16 cellular contexts compared by ENCODE assay signal in the genomic region with DNA sequence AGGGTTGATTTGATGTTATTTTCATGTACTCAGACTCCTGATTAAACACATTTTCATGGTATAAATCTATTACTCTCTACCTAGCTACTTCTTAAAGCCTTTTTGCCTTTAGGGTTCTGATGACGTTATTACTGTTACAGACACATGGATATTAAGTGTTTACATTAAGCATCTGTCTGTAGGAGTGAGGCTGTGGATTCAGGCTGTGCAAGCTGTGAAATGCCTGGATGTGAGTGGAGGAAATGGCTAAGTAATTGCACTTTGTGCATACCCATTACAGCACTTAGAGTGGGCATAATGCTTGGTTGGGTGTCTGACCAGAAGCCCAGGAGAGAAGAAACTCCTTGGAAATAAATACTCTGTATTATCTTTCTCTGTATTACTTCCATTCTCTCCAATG.
"Had no signal": no experiment of that assay in that cellular context is flagged by ENCODE, and none has a peak within 500 bp of the region (broad histone marks: within the 10 kb centered on the region; RNA-seq: fewer than 3 reads in every experiment).

No MANE protein-coding gene starts in this region.

- H3K27ac Mint-ChIP-seq: activated B cell treated with CpG ODN at 0.5 μM for 24 hours; activated CD4-positive, alpha-beta T cell treated with anti-CD3 and anti-CD28 coated beads, Interleukin-2, amount 10 ng/mL, durations not matched to agents 24 days and 14 days; activated naive CD4-positive, alpha-beta T cell treated with anti-CD3 and anti-CD28 coated beads for 36 hours; activated T-helper 17 cell treated with anti-CD3 and anti-CD28 coated beads, Interleukin-2, amount 50 U/mL, for 72 hours had no signal

- H3K4me3 Mint-ChIP-seq: activated B cell treated with CpG ODN at 0.5 μM for 24 hours; activated CD4-positive, alpha-beta T cell treated with anti-CD3 and anti-CD28 coated beads, Interleukin-2, amount 10 ng/mL, durations not matched to agents 24 days and 14 days; activated naive CD4-positive, alpha-beta T cell treated with anti-CD3 and anti-CD28 coated beads for 36 hours; activated T-helper 17 cell treated with anti-CD3 and anti-CD28 coated beads, Interleukin-2, amount 50 U/mL, for 72 hours; naive B cell had no signal

- H3K27ac ChIP-seq: lower lobe of right lung, thyroid gland, vagina had no signal

- ATAC-seq: activated T-helper 17 cell treated with anti-CD3 and anti-CD28 coated beads, Interleukin-2, amount 50 U/mL, for 72 hours; lower lobe of right lung had no signal

- H3K27me3 ChIP-seq: right atrium auricular region, stomach, thyroid gland, vagina had no signal

- H3K9me3 ChIP-seq: lower lobe of right lung, right atrium auricular region, stomach, thyroid gland, vagina had no signal

- H3K27me3 Mint-ChIP-seq: naive B cell had no signal

- H3K4me3 ChIP-seq: lower lobe of right lung, right atrium auricular region, skin epidermis, stomach, thyroid gland, vagina had no signal

- H3K4me1 ChIP-seq: thyroid gland had no signal

- DNase-seq: activated B cell treated with CpG ODN at 0.5 μM for 24 hours; activated CD4-positive, alpha-beta T cell treated with anti-CD3 and anti-CD28 coated beads, Interleukin-2, amount 10 ng/mL, durations not matched to agents 24 days and 14 days; activated CD8-positive, alpha-beta memory T cell treated with anti-CD3 and anti-CD28 coated beads for 24 hours; activated naive CD4-positive, alpha-beta T cell treated with anti-CD3 and anti-CD28 coated beads for 36 hours; caudate nucleus; effector CD4-positive, alpha-beta T cell; lower lobe of right lung; midbrain; naive B cell; posterior cingulate gyrus; stomach; thyroid gland had no signal

- H3K36me3 Mint-ChIP-seq: naive B cell had no signal

- H3K36me3 ChIP-seq: lower lobe of right lung, right atrium auricular region, stomach, thyroid gland, vagina had no signal

- H3K9me3 Mint-ChIP-seq: activated B cell treated with CpG ODN at 0.5 μM for 24 hours; activated naive CD4-positive, alpha-beta T cell treated with anti-CD3 and anti-CD28 coated beads for 36 hours; activated T-helper 17 cell treated with anti-CD3 and anti-CD28 coated beads, Interleukin-2, amount 50 U/mL, for 72 hours; naive B cell had no signal

- H3K4me1 Mint-ChIP-seq: activated T-helper 17 cell treated with anti-CD3 and anti-CD28 coated beads, Interleukin-2, amount 50 U/mL, for 72 hours had no signal
